30 cellular contexts compared by ENCODE assay signal in genomic region chr6:163901681-163902080, GRCh38.
"Had no signal": no experiment of that assay in that cellular context is flagged by ENCODE, and none has a peak within 500 bp of the region (broad histone marks: within the 10 kb centered on the region; RNA-seq: fewer than 3 reads in every experiment).

No MANE protein-coding gene starts in this region.

- H3K36me3 ChIP-seq: ovary, spleen, stomach, thoracic aorta, thyroid gland, tibial nerve, upper lobe of left lung, vagina had no signal

- H3K36me3 Mint-ChIP-seq: naive B cell; naive thymus-derived CD8-positive, alpha-beta T cell; natural killer cell treated with Interleukin-12 subunit alpha and Interleukin-12 subunit beta and Interleukin-15 and Interleukin-18, amount 100 ng/mL, for 72 hours; stimulated activated effector memory CD8-positive, alpha-beta T cell treated with anti-CD3 and anti-CD28 coated beads, Interleukin-12 subunit alpha, Interleukin-12 subunit beta, amount 100 ng/mL, for 72 hours; stimulated activated naive B cell treated with anti-CD40 and anti-IgM and Interleukin-4, amounts not matched to agents 10 μg/mL and 1 μg/mL and 100 μg/mL, for 72 hours had no signal

- H3K4me1 Mint-ChIP-seq: naive B cell; naive thymus-derived CD8-positive, alpha-beta T cell; stimulated activated effector memory CD8-positive, alpha-beta T cell treated with anti-CD3 and anti-CD28 coated beads, Interleukin-12 subunit alpha, Interleukin-12 subunit beta, amount 100 ng/mL, for 72 hours; stimulated activated naive B cell treated with anti-CD40 and anti-IgM and Interleukin-4, amounts not matched to agents 10 μg/mL and 1 μg/mL and 100 μg/mL, for 72 hours had no signal

- H3K4me2 ChIP-seq: smooth muscle cell had no signal

- H3K27me3 ChIP-seq: ovary, spleen, stomach, thyroid gland, tibial nerve, upper lobe of left lung, vagina had no signal

- H2AFZ ChIP-seq: parathyroid adenoma had no signal

- H3K79me2 ChIP-seq: parathyroid adenoma had no signal

- FAIRE-seq: urothelium cell line had no signal

- H3K4me3 ChIP-seq: ovary, psoas muscle, skin epidermis, smooth muscle cell, spleen, stomach, thoracic aorta, thyroid gland, tibial nerve, upper lobe of left lung, vagina had no signal

- H3K9me3 Mint-ChIP-seq: natural killer cell treated with Interleukin-12 subunit alpha and Interleukin-12 subunit beta and Interleukin-15 and Interleukin-18, amount 100 ng/mL, for 72 hours; stimulated activated naive CD8-positive, alpha-beta T cell treated with anti-CD3 and anti-CD28 coated beads, Interleukin-15, Interleukin-2, amounts not matched to agents 100 ng/mL and 50 ng/mL, for 24 hours had no signal

- H3K9me3 ChIP-seq: ovary, psoas muscle, spleen, stomach, thoracic aorta, thyroid gland, tibial nerve, upper lobe of left lung, vagina had no signal

- H3K27me3 Mint-ChIP-seq: progenitor cell of endocrine pancreas had no signal

- H3K4me1 ChIP-seq: parathyroid adenoma, psoas muscle, spleen, stomach, thyroid gland, upper lobe of left lung, vagina had no signal

- ATAC-seq: naive thymus-derived CD8-positive, alpha-beta T cell; natural killer cell treated with Interleukin-12 subunit alpha and Interleukin-12 subunit beta and Interleukin-15 and Interleukin-18, amount 100 ng/mL, for 72 hours; psoas muscle; right cardiac atrium; sciatic nerve; stimulated activated effector memory CD8-positive, alpha-beta T cell treated with anti-CD3 and anti-CD28 coated beads, Interleukin-12 subunit alpha, Interleukin-12 subunit beta, amount 100 ng/mL, for 72 hours; stimulated activated naive B cell treated with anti-CD40 and anti-IgM and Interleukin-4, amounts not matched to agents 10 μg/mL and 1 μg/mL and 100 μg/mL, for 72 hours had no signal

- H3K27ac Mint-ChIP-seq: naive B cell; naive thymus-derived CD8-positive, alpha-beta T cell; natural killer cell treated with Interleukin-12 subunit alpha and Interleukin-12 subunit beta and Interleukin-15 and Interleukin-18, amount 100 ng/mL, for 72 hours; progenitor cell of endocrine pancreas; stimulated activated effector memory CD8-positive, alpha-beta T cell treated with anti-CD3 and anti-CD28 coated beads, Interleukin-12 subunit alpha, Interleukin-12 subunit beta, amount 100 ng/mL, for 72 hours; stimulated activated naive B cell treated with anti-CD40 and anti-IgM and Interleukin-4, amounts not matched to agents 10 μg/mL and 1 μg/mL and 100 μg/mL, for 72 hours; stimulated activated naive CD8-positive, alpha-beta T cell treated with anti-CD3 and anti-CD28 coated beads, Interleukin-15, Interleukin-2, amounts not matched to agents 100 ng/mL and 50 ng/mL, for 24 hours had no signal

- H3K4me3 Mint-ChIP-seq: naive thymus-derived CD8-positive, alpha-beta T cell; natural killer cell treated with Interleukin-12 subunit alpha and Interleukin-12 subunit beta and Interleukin-15 and Interleukin-18, amount 100 ng/mL, for 72 hours; stimulated activated effector memory CD8-positive, alpha-beta T cell treated with anti-CD3 and anti-CD28 coated beads, Interleukin-12 subunit alpha, Interleukin-12 subunit beta, amount 100 ng/mL, for 72 hours; stimulated activated naive B cell treated with anti-CD40 and anti-IgM and Interleukin-4, amounts not matched to agents 10 μg/mL and 1 μg/mL and 100 μg/mL, for 72 hours; stimulated activated naive CD8-positive, alpha-beta T cell treated with anti-CD3 and anti-CD28 coated beads, Interleukin-15, Interleukin-2, amounts not matched to agents 100 ng/mL and 50 ng/mL, for 24 hours had no signal

- H3K27ac ChIP-seq: ovary, parathyroid adenoma, psoas muscle, spleen, stomach, thoracic aorta, thyroid gland, tibial nerve, upper lobe of left lung, vagina had no signal

- H3K9ac ChIP-seq: parathyroid adenoma had no signal

- DNase-seq: naive B cell; naive thymus-derived CD8-positive, alpha-beta T cell; occipital lobe; ovary; posterior cingulate gyrus; psoas muscle; right cardiac atrium; spleen; stimulated activated CD4-positive, alpha-beta T cell treated with anti-CD3 and anti-CD28 coated beads, Interleukin-15, amount 100 ng/mL, for 24 hours; stimulated activated CD4-positive, alpha-beta T cell treated with anti-CD3 and anti-CD28 coated beads, Interleukin-2, amount 100 ng/mL, for 24 hours; stimulated activated CD4-positive, alpha-beta T cell treated with anti-CD3 and anti-CD28 coated beads, Interleukin-2, amount 100 ng/mL, for 48 hours; stimulated activated CD4-positive, alpha-beta T cell treated with anti-CD3 and anti-CD28 coated beads, Interleukin-4, amount 100 ng/mL, for 24 hours; stimulated activated naive B cell treated with anti-CD40 and anti-IgM and Interleukin-4, amounts not matched to agents 10 μg/mL and 1 μg/mL and 100 μg/mL, for 72 hours; stimulated activated naive CD4-positive, alpha-beta T cell treated with Interleukin-2 at 50 U/mL for 16 hours; stomach; thyroid gland; trophoblast cell had no signal
